Comparison of ENCODE assay signal across 23 cellular contexts in the genomic region with DNA sequence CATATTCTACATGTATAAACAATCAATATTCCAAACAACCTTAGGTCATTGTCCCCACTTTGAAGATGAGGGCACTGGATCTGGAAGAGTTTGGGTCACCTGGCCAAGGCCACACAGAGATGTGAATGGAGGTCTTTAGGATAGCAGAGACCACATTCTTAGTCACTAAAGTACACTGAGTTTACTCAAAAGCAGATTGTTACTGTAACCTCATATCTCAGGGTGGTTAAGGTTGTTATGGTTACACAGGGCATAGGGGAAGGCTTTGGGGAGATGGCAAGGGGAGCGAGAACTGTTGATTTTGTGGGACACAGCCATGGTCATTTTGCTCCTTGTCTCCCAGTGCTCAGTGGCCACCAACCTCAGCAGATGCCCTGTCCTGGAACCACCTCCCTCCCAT.
"Had no signal": no experiment of that assay in that cellular context is flagged by ENCODE, and none has a peak within 500 bp of the region (broad histone marks: within the 10 kb centered on the region; RNA-seq: fewer than 3 reads in every experiment).

No MANE protein-coding gene starts in this region.

- H3K27me3 Mint-ChIP-seq: activated B cell treated with CpG ODN at 0.5 μM for 24 hours; activated CD4-positive, alpha-beta memory T cell treated with anti-CD3 and anti-CD28 coated beads, Interleukin-2, amount 10 ng/mL, durations not matched to agents 7 days and 5 days; activated CD4-positive, alpha-beta T cell treated with anti-CD3 and anti-CD28 coated beads, Interleukin-2, amount 10 ng/mL, durations not matched to agents 7 days and 5 days; activated naive CD4-positive, alpha-beta T cell treated with anti-CD3 and anti-CD28 coated beads, Interleukin-2, amount 50 U/mL, for 24 hours; activated naive CD8-positive, alpha-beta T cell treated with anti-CD3 and anti-CD28 coated beads, Interleukin-2, amount 50 U/mL, for 24 hours; T-cell had no signal

- H3K4me1 Mint-ChIP-seq: activated B cell treated with CpG ODN at 0.5 μM for 24 hours; activated CD4-positive, alpha-beta T cell treated with anti-CD3 and anti-CD28 coated beads, Interleukin-2, amount 10 ng/mL, durations not matched to agents 7 days and 5 days; brain had no signal

- ATAC-seq: activated naive CD8-positive, alpha-beta T cell treated with anti-CD3 and anti-CD28 coated beads, Interleukin-2, amount 50 U/mL, for 24 hours; HepG2; PC-3; T-cell had no signal

- H3K9me3 Mint-ChIP-seq: activated B cell treated with CpG ODN at 0.5 μM for 24 hours; activated naive CD4-positive, alpha-beta T cell treated with anti-CD3 and anti-CD28 coated beads, Interleukin-2, amount 50 U/mL, for 24 hours had no signal

- H3K4me3 Mint-ChIP-seq: activated B cell treated with CpG ODN at 0.5 μM for 24 hours; activated CD4-positive, alpha-beta memory T cell treated with anti-CD3 and anti-CD28 coated beads, Interleukin-2, amount 10 ng/mL, durations not matched to agents 7 days and 5 days; activated CD4-positive, alpha-beta T cell treated with anti-CD3 and anti-CD28 coated beads, Interleukin-2, amount 10 ng/mL, durations not matched to agents 7 days and 5 days; activated naive CD4-positive, alpha-beta T cell treated with anti-CD3 and anti-CD28 coated beads, Interleukin-2, amount 50 U/mL, for 24 hours; activated naive CD8-positive, alpha-beta T cell treated with anti-CD3 and anti-CD28 coated beads, Interleukin-2, amount 50 U/mL, for 24 hours; brain; T-cell had no signal

- H3K36me3 Mint-ChIP-seq: activated naive CD4-positive, alpha-beta T cell treated with anti-CD3 and anti-CD28 coated beads, Interleukin-2, amount 50 U/mL, for 24 hours; brain; T-cell had no signal

- H3K27ac Mint-ChIP-seq: activated B cell treated with CpG ODN at 0.5 μM for 24 hours; activated CD4-positive, alpha-beta memory T cell treated with anti-CD3 and anti-CD28 coated beads, Interleukin-2, amount 10 ng/mL, durations not matched to agents 7 days and 5 days; activated CD4-positive, alpha-beta T cell treated with anti-CD3 and anti-CD28 coated beads, Interleukin-2, amount 10 ng/mL, durations not matched to agents 7 days and 5 days; activated naive CD4-positive, alpha-beta T cell treated with anti-CD3 and anti-CD28 coated beads, Interleukin-2, amount 50 U/mL, for 24 hours; activated naive CD8-positive, alpha-beta T cell treated with anti-CD3 and anti-CD28 coated beads, Interleukin-2, amount 50 U/mL, for 24 hours; brain; T-cell had no signal

- DNase-seq: activated B cell treated with CpG ODN at 0.5 μM for 24 hours; activated CD4-positive, alpha-beta memory T cell treated with anti-CD3 and anti-CD28 coated beads, Interleukin-2, amount 10 ng/mL, durations not matched to agents 7 days and 5 days; activated CD4-positive, alpha-beta T cell treated with anti-CD3 and anti-CD28 coated beads, Interleukin-2, amount 10 ng/mL, durations not matched to agents 7 days and 5 days; activated effector memory CD4-positive, alpha-beta T cell treated with Interleukin-2 at 50 U/mL for 16 hours; activated naive CD4-positive, alpha-beta T cell; activated naive CD8-positive, alpha-beta T cell treated with anti-CD3 and anti-CD28 coated beads, Interleukin-2, amount 50 U/mL, for 24 hours; activated T-cell treated with anti-CD3 and anti-CD28 coated beads for 4 hours; amygdala; Kasumi-1; NCI-H1105 treated with DMSO at 0.1 percent for 48 hours; NCI-H1436 treated with DMSO at 0.1 percent for 48 hours; NCI-H187; NCI-H2081; NCI-H446; NCI-H524; PC-3; SIG-M5; T-cell; T-helper 2 cell; T1000 had no signal
